Comparison of ENCODE assay signal across 22 cellular contexts in the genomic region with DNA sequence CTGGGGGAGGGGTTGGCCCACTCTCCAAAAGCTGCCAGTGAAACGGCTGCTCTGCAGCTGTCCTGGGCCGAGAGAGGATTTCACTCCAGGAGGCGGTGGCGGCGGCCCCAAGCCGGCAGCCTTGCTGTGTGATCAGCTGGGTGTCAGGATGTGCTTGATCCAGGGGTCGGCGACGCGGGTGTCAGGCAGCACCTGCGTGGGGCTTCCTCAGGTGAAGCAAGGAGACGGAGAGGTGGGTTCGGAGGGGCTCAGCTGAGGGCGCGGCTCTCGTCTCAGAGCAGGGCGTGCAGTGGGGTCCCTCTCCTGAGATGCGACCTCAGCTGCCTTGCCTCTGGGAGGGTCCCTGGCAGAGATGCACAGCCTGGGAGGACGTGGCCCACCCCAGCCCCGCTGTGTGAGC. TPM values are rescaled to one million over a fixed set of nuclear protein-coding genes. Genes with fewer than 3 reads are reported as not detected.
DNase-seq lines count a peak whose midpoint lies in the region; ATAC-seq and TF ChIP-seq lines count a peak whose summit lies in the region.
"Had no signal": no experiment of that assay in that cellular context is flagged by ENCODE, and none has a peak within 500 bp of the region (broad histone marks: within the 10 kb centered on the region; RNA-seq: fewer than 3 reads in every experiment).

No MANE protein-coding gene starts in this region.

- no peaks in the 10 kb centered on the region for H3K36me3 ChIP-seq in cardiac muscle cell
- no peaks in the 10 kb centered on the region for H3K36me3 ChIP-seq in KOPT-K1 (ENCODE audit: insufficient read depth, low read length)
- H3K36me3 ChIP-seq in SJCRH30 = no peaks in the 10 kb centered on the region; the same call in 1 of the 2 replicates
- peaks cover 0 to 10% (median 0%) of the 10 kb centered on the region in 6 donors for H3K36me3 ChIP-seq in spleen
- H3K36me3 ChIP-seq: BE2C had no signal

- no peak for TF ChIP-seq POLR2A in spleen (IDR thresholded peaks at IDR 0.05)

- no peak for ATAC-seq in left cardiac atrium

- H3K4me3 ChIP-seq in cardiac muscle cell (no peak overlapping the region), SJCRH30 (no peak overlapping the region), spleen (no peak overlapping the region)

- intact Hi-C loops in left cardiac atrium (cut with DNase I) (no loop called here), spleen (cut with DNase I; ENCODE audit: low total_unique reads) (no loop called here)

- WGBS in spleen, 5 donors = 69 to 95% (median 82%) methylated on average over 15 to 20 of the region's 20 CpGs

- no peak for TF ChIP-seq CTCF in cardiac muscle cell (IDR thresholded peaks at IDR 0.05; ENCODE audit: low read depth, low read length)
- TF ChIP-seq CTCF in spleen (IDR thresholded peaks at IDR 0.05 in 8 of 11, conservative IDR thresholded peaks at IDR 0.05 in 3 of 11) = no peak

- no peak for DNase-seq in cardiac muscle cell (ENCODE audit: low read depth in 1 of 2, low spot score in 1 of 2)
- no peak for DNase-seq in left cardiac atrium
- DNase-seq in SJCRH30 = peak; percentile 31 to 47
- DNase-seq in spleen = peak; percentile 76
- no peak for DNase-seq in NCI-H1048 (lab: John Stamatoyannopoulos, UW)
- DNase-seq in EL = no peak
- no peak for DNase-seq in GM03348 (ENCODE audit: low spot score)
- DNase-seq: BE2C; CD4-positive, alpha-beta memory T cell; DMS53; H9; IMR-90; MV-4-11; NCI-H1417 treated with DMSO at 0.1 percent for 48 hours; NCI-H187 treated with DMSO at 0.1 percent for 48 hours; NCI-H2227 treated with DMSO at 0.1 percent for 48 hours; NCI-H510A treated with DMSO at 0.1 percent for 48 hours; NCI-H774 had no signal

- H3K9me3 ChIP-seq in cardiac muscle cell (ENCODE audit: low read depth) (no peaks in the 10 kb centered on the region), KOPT-K1 (ENCODE audit: insufficient read depth, low read length, poor library complexity, severe bottlenecking) (no peaks in the 10 kb centered on the region), SJCRH30 (replicated peaks) (no peaks in the 10 kb centered on the region), spleen (no peaks in the 10 kb centered on the region)
- H3K9me3 ChIP-seq: BE2C had no signal

- H3K27me3 ChIP-seq in cardiac muscle cell = no peaks in the 10 kb centered on the region
- no peaks in the 10 kb centered on the region for H3K27me3 ChIP-seq in SJCRH30
- peaks cover 0 to 11% (median 0%) of the 10 kb centered on the region in 7 donors for H3K27me3 ChIP-seq in spleen (replicated peaks in 1 of 7)

- H3K27ac ChIP-seq in cardiac muscle cell (peak overlapping the region; percentile 70), KOPT-K1 (ENCODE audit: low read depth, low read length, poor library complexity, severe bottlenecking) (peak overlapping the region; percentile 80), SJCRH30 (no peak overlapping the region), spleen (peak overlapping the region in 4 of 8 donors; percentile 60 to 86 (median 68))
- H3K27ac ChIP-seq: HL-60 had no signal

- peaks cover 31% of the 10 kb centered on the region for H3K4me1 ChIP-seq in cardiac muscle cell (ENCODE audit: low read depth)
- peaks cover 74% of the 10 kb centered on the region for H3K4me1 ChIP-seq in SJCRH30
- peaks cover 72 to 100% (median 97%) of the 10 kb centered on the region in 6 donors for H3K4me1 ChIP-seq in spleen
- H3K4me1 ChIP-seq: BE2C had no signal

RNA-seq across cellular contexts. Expression of gene CBFA2T3, which starts 6.9 kb away (rescaled TPM):
- total RNA-seq in cardiac muscle cell = 0.21 and 0.69 TPM in 2 replicates
- polyA plus RNA-seq in cardiac muscle cell = 1.5 and 3.3 TPM in 2 replicates
- total RNA-seq in left cardiac atrium = 1 to 10 TPM; 6.5 to 6.6 TPM
- 1.8 and 3.5 TPM in 2 replicates for total RNA-seq in SJCRH30 (2014; rRNA removed; shearing (Covaris generic))
- 10 to 100 TPM; 10.5 to 59.8 (median 56.3) TPM for total RNA-seq in spleen
- polyA plus RNA-seq in spleen = 10 to 100 TPM in 2 of 3 donors, 1 to 10 TPM in 1; 8.4 to 25.1 (median 14.3) TPM
- total RNA-seq: A172, HT1080, IMR-90 had no signal
- polyA plus RNA-seq: IMR-90 had no signal

Comparison
In these comparisons a context has a peak if more than half of its experiments do, and no peak if none do; other contexts are left out.
1. DNase-seq: peak in SJCRH30 (2 of 2) and spleen (single experiment); none in cardiac muscle cell (0 of 2), left cardiac atrium (single experiment), NCI-H1048 (single experiment), EL (single experiment) and GM03348 (single experiment).